ENCODE assay signal across 8 cellular contexts in genomic region chrX:19991350-19991718, GRCh38. TPM values are rescaled to one million over a fixed set of nuclear protein-coding genes. Genes with fewer than 3 reads are reported as not detected.
DNase-seq lines count a peak whose midpoint lies in the region; ATAC-seq and TF ChIP-seq lines count a peak whose summit lies in the region.

No MANE protein-coding gene starts in this region.

- POLR2A ChIA-PET in AG04450 (lab: Yijun Ruan, JAX) = no interaction called here

- H3K9ac ChIP-seq in adipocyte (ENCODE audit: low read length) = peak overlapping the region; percentile 67

- no peak overlapping the region for H3K27ac ChIP-seq in AG04450 (ENCODE audit: low read depth, low read length)
- H3K27ac ChIP-seq in muscle layer of duodenum (ENCODE audit: low read length) = peak overlapping the region; percentile 31

- ATAC-seq in HG02852 (IDR thresholded peaks at IDR 0.05; ENCODE audit: unreplicated experiment) (no peak), GM19351 (IDR thresholded peaks at IDR 0.05; ENCODE audit: unreplicated experiment) (no peak)

- H3K36me3 Mint-ChIP-seq in HFFc6 (ENCODE audit: low read depth) = peaks cover 3% of the 10 kb centered on the region; the same call in 1 of the 2 replicates

- peak overlapping the region; percentile 47 for H3K4me3 ChIP-seq in AG04450 (ENCODE audit: low read depth, low read length)
- H3K4me3 ChIP-seq in adipocyte (ENCODE audit: low read length) = peak overlapping the region; percentile 73
- H3K4me3 ChIP-seq in muscle layer of duodenum (ENCODE audit: low read depth in 1 of 2, low read length in 2 of 2) = peak overlapping the region; percentile 42 to 50

- H3K36me3 ChIP-seq in adipocyte (ENCODE audit: control insufficient read depth, insufficient read depth, low read length, severe bottlenecking) (no peaks in the 10 kb centered on the region), muscle layer of duodenum (ENCODE audit: control insufficient read depth in 1 of 2, insufficient read depth in 2 of 2, low read length in 2 of 2) (no peaks in the 10 kb centered on the region)

- H3K4me1 Mint-ChIP-seq in HFFc6 (ENCODE audit: low read depth) = peaks cover 11% of the 10 kb centered on the region

- H3K27ac Mint-ChIP-seq in HFFc6 = peak overlapping the region; percentile 68

- TF ChIP-seq CTCF in AG04450 (IDR thresholded peaks at IDR 0.05; ENCODE audit: low read depth, low read length) = no peak
- TF ChIP-seq CTCF in HFFc6 (IDR thresholded peaks at IDR 0.05) = peak; percentile 46

- no peak for DNase-seq in AG04450 (ENCODE audit: low read depth, low spot score)
- DNase-seq in HFFc6 = no peak
- no peak for DNase-seq in adipocyte (ENCODE audit: low read depth)
- no peak for DNase-seq in NCI-H446 (lab: John Stamatoyannopoulos, UW)
- no peak for DNase-seq in hypothalamus (lab: John Stamatoyannopoulos, UW)

- CTCF ChIA-PET in AG04450 (lab: Charles Lee) = interaction anchor here (0.6 to 1.1 kb wide), 6 partner anchors 9 to 86 kb away, joined by 3 to 11 read pairs (median 4); no protein-coding TSS in a partner anchor

- H3K4me1 ChIP-seq in adipocyte (ENCODE audit: control insufficient read depth, insufficient read depth, low read length) (peaks cover 6% of the 10 kb centered on the region), muscle layer of duodenum (ENCODE audit: control insufficient read depth in 1 of 2, insufficient read depth in 2 of 2, low read length in 2 of 2) (no peaks in the 10 kb centered on the region)

- no peaks in the 10 kb centered on the region for H3K27me3 Mint-ChIP-seq in HFFc6 (ENCODE audit: insufficient read depth)

- H3K9me3 Mint-ChIP-seq in HFFc6 = no peaks in the 10 kb centered on the region

- H3K27me3 ChIP-seq in AG04450 (ENCODE audit: control insufficient read depth, insufficient read depth, low read length) = no peaks in the 10 kb centered on the region
- H3K27me3 ChIP-seq in adipocyte (replicated peaks; ENCODE audit: control insufficient read depth, insufficient read depth, low read length) = peaks cover 6% of the 10 kb centered on the region
- no peaks in the 10 kb centered on the region for H3K27me3 ChIP-seq in muscle layer of duodenum (ENCODE audit: low read depth, low read length)

- H3K4me3 Mint-ChIP-seq in HFFc6 = peak overlapping the region; percentile 86

- no peaks in the 10 kb centered on the region for H3K9me3 ChIP-seq in AG04450 (ENCODE audit: control insufficient read depth, insufficient read depth, low read length)
- H3K9me3 ChIP-seq in adipocyte (ENCODE audit: control insufficient read depth, low read length) = no peaks in the 10 kb centered on the region
- H3K9me3 ChIP-seq in muscle layer of duodenum (ENCODE audit: control insufficient read depth in 1 of 2, low read length in 2 of 2) = no peaks in the 10 kb centered on the region

RNA-seq across cellular contexts. Expression of gene BCLAF3, which starts 0.5 kb away (rescaled TPM):
- 2.5 and 2.8 TPM in 2 replicates for polyA plus RNA-seq in AG04450 (2011; rRNA removed)
- polyA minus RNA-seq in AG04450 (2011; rRNA and poly(A)+ RNA removed) = 2.0 and 2.3 TPM in 2 replicates
- total RNA-seq in HFFc6 (2021; fragmentation: NEBNext Ultra II Directional; extraction: Animal tissue kit (Norgen Biotek cat#: 25700)) = 1 to 10 TPM; 3.7 to 5.0 (median 4.7) TPM
